Comparison of ENCODE assay signal across 2 cellular contexts in the genomic region with DNA sequence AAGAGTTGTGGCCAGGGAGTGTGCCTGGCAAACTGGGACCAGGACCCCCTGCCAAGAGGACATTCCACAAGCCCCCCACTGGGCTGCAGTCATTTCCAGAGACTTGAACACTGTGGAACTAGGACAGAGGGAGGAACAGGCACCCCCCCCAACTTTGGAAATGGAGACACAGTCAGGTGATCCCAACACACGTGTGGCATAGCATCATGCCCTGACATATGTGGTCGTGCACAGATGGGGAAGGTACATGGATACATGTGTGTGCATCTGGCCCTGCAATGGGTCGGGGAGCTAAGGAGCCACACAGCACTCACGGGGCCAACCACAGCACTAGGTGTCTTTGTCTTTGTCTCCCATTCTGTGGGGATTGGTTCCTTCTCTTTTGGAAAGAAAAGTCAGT.
TF ChIP-seq lines count a peak whose summit lies in the region.

No MANE protein-coding gene starts in this region.

TF ChIP-seq in H1, 55 proteins besides CTCF, POLR2A, EP300 and RAD21:
- no peak for TF ChIP-seq SUZ12 (IDR thresholded peaks at IDR 0.05; ENCODE audit: low read length)
- TF ChIP-seq HDAC6 (IDR thresholded peaks at IDR 0.05; ENCODE audit: low read depth, low read length): no peak
- no peak for TF ChIP-seq ASH2L (IDR thresholded peaks at IDR 0.05; ENCODE audit: low read length)
- TF ChIP-seq SIX5 (IDR thresholded peaks at IDR 0.05; ENCODE audit: low read depth, low read length): no peak
- no peak for TF ChIP-seq EZH2 (IDR thresholded peaks at IDR 0.05; ENCODE audit: low read depth, low read length, severe bottlenecking)
- no peak for TF ChIP-seq CHD1 (IDR thresholded peaks at IDR 0.05; ENCODE audit: low read depth, low read length)
- TF ChIP-seq, protein P1, sequence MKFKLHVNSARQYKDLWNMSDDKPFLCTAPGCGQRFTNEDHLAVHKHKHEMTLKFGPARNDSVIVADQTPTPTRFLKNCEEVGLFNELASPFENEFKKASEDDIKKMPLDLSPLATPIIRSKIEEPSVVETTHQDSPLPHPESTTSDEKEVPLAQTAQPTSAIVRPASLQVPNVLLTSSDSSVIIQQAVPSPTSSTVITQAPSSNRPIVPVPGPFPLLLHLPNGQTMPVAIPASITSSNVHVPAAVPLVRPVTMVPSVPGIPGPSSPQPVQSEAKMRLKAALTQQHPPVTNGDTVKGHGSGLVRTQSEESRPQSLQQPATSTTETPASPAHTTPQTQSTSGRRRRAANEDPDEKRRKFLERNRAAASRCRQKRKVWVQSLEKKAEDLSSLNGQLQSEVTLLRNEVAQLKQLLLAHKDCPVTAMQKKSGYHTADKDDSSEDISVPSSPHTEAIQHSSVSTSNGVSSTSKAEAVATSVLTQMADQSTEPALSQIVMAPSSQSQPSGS (IDR thresholded peaks at IDR 0.05; ENCODE audit: low read length): no peak
- TF ChIP-seq CBX8 (IDR thresholded peaks at IDR 0.05; ENCODE audit: borderline replicate concordance, low read depth, low read length): no peak
- no peak for TF ChIP-seq JUND (IDR thresholded peaks at IDR 0.05; ENCODE audit: low read length)

TF ChIP-seq in SK-N-SH, 30 proteins besides CTCF, POLR2A, EP300 and RAD21:
- TF ChIP-seq NFIC (IDR thresholded peaks at IDR 0.05; ENCODE audit: borderline replicate concordance): no peak
- TF ChIP-seq RFX5 (IDR thresholded peaks at IDR 0.05; ENCODE audit: low read length): no peak
- TF ChIP-seq, protein P2, sequence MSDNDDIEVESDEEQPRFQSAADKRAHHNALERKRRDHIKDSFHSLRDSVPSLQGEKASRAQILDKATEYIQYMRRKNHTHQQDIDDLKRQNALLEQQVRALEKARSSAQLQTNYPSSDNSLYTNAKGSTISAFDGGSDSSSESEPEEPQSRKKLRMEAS (IDR thresholded peaks at IDR 0.05; ENCODE audit: low read depth): no peak
- TF ChIP-seq, protein P3, sequence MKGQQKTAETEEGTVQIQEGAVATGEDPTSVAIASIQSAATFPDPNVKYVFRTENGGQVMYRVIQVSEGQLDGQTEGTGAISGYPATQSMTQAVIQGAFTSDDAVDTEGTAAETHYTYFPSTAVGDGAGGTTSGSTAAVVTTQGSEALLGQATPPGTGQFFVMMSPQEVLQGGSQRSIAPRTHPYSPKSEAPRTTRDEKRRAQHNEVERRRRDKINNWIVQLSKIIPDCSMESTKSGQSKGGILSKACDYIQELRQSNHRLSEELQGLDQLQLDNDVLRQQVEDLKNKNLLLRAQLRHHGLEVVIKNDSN (IDR thresholded peaks at IDR 0.05; ENCODE audit: borderline replicate concordance, low read depth): no peak
- TF ChIP-seq FOXM1 (IDR thresholded peaks at IDR 0.05; ENCODE audit: low read depth): no peak
- TF ChIP-seq SIN3A (IDR thresholded peaks at IDR 0.05; ENCODE audit: borderline replicate concordance, low read depth, low read length): no peak
- TF ChIP-seq TEAD4 (IDR thresholded peaks at IDR 0.05; ENCODE audit: borderline replicate concordance, insufficient read depth): no peak
- no peak for TF ChIP-seq RCOR1 (IDR thresholded peaks at IDR 0.05; ENCODE audit: low read length)
- TF ChIP-seq, protein P4, sequence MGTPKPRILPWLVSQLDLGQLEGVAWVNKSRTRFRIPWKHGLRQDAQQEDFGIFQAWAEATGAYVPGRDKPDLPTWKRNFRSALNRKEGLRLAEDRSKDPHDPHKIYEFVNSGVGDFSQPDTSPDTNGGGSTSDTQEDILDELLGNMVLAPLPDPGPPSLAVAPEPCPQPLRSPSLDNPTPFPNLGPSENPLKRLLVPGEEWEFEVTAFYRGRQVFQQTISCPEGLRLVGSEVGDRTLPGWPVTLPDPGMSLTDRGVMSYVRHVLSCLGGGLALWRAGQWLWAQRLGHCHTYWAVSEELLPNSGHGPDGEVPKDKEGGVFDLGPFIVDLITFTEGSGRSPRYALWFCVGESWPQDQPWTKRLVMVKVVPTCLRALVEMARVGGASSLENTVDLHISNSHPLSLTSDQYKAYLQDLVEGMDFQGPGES (IDR thresholded peaks at IDR 0.05; ENCODE audit: low read depth, low read length): no peak
- TF ChIP-seq RXRA (IDR thresholded peaks at IDR 0.05; ENCODE audit: borderline replicate concordance, low read depth): no peak
- TF ChIP-seq, protein P5, sequence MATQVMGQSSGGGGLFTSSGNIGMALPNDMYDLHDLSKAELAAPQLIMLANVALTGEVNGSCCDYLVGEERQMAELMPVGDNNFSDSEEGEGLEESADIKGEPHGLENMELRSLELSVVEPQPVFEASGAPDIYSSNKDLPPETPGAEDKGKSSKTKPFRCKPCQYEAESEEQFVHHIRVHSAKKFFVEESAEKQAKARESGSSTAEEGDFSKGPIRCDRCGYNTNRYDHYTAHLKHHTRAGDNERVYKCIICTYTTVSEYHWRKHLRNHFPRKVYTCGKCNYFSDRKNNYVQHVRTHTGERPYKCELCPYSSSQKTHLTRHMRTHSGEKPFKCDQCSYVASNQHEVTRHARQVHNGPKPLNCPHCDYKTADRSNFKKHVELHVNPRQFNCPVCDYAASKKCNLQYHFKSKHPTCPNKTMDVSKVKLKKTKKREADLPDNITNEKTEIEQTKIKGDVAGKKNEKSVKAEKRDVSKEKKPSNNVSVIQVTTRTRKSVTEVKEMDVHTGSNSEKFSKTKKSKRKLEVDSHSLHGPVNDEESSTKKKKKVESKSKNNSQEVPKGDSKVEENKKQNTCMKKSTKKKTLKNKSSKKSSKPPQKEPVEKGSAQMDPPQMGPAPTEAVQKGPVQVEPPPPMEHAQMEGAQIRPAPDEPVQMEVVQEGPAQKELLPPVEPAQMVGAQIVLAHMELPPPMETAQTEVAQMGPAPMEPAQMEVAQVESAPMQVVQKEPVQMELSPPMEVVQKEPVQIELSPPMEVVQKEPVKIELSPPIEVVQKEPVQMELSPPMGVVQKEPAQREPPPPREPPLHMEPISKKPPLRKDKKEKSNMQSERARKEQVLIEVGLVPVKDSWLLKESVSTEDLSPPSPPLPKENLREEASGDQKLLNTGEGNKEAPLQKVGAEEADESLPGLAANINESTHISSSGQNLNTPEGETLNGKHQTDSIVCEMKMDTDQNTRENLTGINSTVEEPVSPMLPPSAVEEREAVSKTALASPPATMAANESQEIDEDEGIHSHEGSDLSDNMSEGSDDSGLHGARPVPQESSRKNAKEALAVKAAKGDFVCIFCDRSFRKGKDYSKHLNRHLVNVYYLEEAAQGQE (IDR thresholded peaks at IDR 0.05; ENCODE audit: low read depth, low read length): no peak
- no peak for TF ChIP-seq FOXJ3 (CRISPR knock-in tag; IDR thresholded peaks at IDR 0.05)
